ENCODE assay signal across 16 cellular contexts in the genomic region with DNA sequence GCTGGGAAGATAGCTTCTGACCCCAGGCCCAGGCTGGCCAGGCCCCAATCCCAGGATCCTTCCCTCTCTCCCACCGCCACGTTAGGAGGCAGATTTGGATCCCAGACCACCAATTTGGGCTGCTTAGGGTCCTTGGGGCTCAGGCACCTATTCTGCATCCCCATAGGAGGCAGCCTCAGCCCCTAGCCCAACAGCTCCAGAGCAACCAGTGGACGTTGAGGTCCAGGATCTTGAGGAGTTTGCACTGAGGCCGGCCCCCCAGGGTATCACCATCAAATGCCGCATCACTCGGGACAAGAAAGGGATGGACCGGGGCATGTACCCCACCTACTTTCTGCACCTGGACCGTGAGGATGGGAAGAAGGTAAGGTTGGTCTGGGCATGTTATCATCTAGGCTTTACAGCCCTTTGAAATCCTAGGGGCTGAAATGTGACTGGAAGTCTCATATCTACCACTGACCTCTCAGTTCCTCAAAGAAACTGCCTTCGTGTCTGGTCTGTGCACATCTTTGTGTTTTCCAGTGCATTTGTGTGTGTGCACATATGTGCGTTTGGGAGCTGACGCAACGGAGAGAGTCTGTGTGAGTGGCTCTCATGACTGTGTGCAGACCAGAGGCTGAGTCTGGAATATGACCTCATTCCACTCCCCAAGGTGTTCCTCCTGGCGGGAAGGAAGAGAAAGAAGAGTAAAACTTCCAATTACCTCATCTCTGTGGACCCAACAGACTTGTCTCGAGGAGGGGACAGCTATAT.
"Had no signal": no experiment of that assay in that cellular context is flagged by ENCODE, and none has a peak within 500 bp of the region (broad histone marks: within the 10 kb centered on the region; RNA-seq: fewer than 3 reads in every experiment).

No MANE protein-coding gene starts in this region.

- H3K27ac Mint-ChIP-seq: activated CD4-positive, alpha-beta memory T cell treated with anti-CD3 and anti-CD28 coated beads for 36 hours; activated naive CD8-positive, alpha-beta T cell treated with anti-CD3 and anti-CD28 coated beads, Interleukin-2, amount 10 ng/mL, durations not matched to agents 7 days and 5 days; activated T-cell treated with anti-CD3 and anti-CD28 coated beads, Interleukin-2, amount 50 U/mL, for 72 hours had no signal

- H3K27ac ChIP-seq: gastroesophageal sphincter, heart right ventricle, skin epidermis, suprapubic skin, upper lobe of right lung, VCaP had no signal

- H3K9me3 Mint-ChIP-seq: activated CD4-positive, alpha-beta memory T cell treated with anti-CD3 and anti-CD28 coated beads for 36 hours; activated naive CD8-positive, alpha-beta T cell treated with anti-CD3 and anti-CD28 coated beads, Interleukin-2, amount 10 ng/mL, durations not matched to agents 7 days and 5 days; activated T-cell treated with anti-CD3 and anti-CD28 coated beads, Interleukin-2, amount 50 U/mL, for 72 hours; endodermal cell had no signal

- H3K27me3 Mint-ChIP-seq: activated CD4-positive, alpha-beta memory T cell treated with anti-CD3 and anti-CD28 coated beads for 36 hours had no signal

- H3K4me1 Mint-ChIP-seq: activated naive CD8-positive, alpha-beta T cell treated with anti-CD3 and anti-CD28 coated beads, Interleukin-2, amount 10 ng/mL, durations not matched to agents 7 days and 5 days had no signal

- H3K4me3 Mint-ChIP-seq: activated CD4-positive, alpha-beta memory T cell treated with anti-CD3 and anti-CD28 coated beads for 36 hours; activated naive CD8-positive, alpha-beta T cell treated with anti-CD3 and anti-CD28 coated beads, Interleukin-2, amount 10 ng/mL, durations not matched to agents 7 days and 5 days; activated T-cell treated with anti-CD3 and anti-CD28 coated beads, Interleukin-2, amount 50 U/mL, for 72 hours; endodermal cell had no signal

- H3K36me3 Mint-ChIP-seq: activated CD4-positive, alpha-beta memory T cell treated with anti-CD3 and anti-CD28 coated beads for 36 hours; activated naive CD8-positive, alpha-beta T cell treated with anti-CD3 and anti-CD28 coated beads, Interleukin-2, amount 10 ng/mL, durations not matched to agents 7 days and 5 days had no signal

- ATAC-seq: activated T-cell treated with anti-CD3 and anti-CD28 coated beads, Interleukin-2, amount 50 U/mL, for 72 hours; gastroesophageal sphincter; heart right ventricle; stimulated activated naive CD8-positive, alpha-beta T cell treated with anti-CD3 and anti-CD28 coated beads, Interleukin-15, Interleukin-2, amounts not matched to agents 100 U/mL and 50 U/mL, for 24 hours; upper lobe of right lung had no signal

- DNase-seq: activated CD4-positive, alpha-beta memory T cell treated with anti-CD3 and anti-CD28 coated beads for 36 hours; activated naive CD8-positive, alpha-beta T cell treated with anti-CD3 and anti-CD28 coated beads, Interleukin-2, amount 10 ng/mL, durations not matched to agents 7 days and 5 days; activated T-cell treated with anti-CD3 and anti-CD28 coated beads, Interleukin-2, amount 50 U/mL, for 72 hours; aorta; endodermal cell; erythroblast; heart right ventricle; SK-N-SH; stimulated activated CD4-positive, alpha-beta T cell treated with anti-CD3 and anti-CD28 coated beads, Interleukin-4, amount 100 ng/mL, for 4 hours; stimulated activated naive CD8-positive, alpha-beta T cell treated with anti-CD3 and anti-CD28 coated beads, Interleukin-15, Interleukin-2, amounts not matched to agents 100 U/mL and 50 U/mL, for 24 hours; T-helper 1 cell; upper lobe of right lung had no signal
